19 cellular contexts compared by ENCODE assay signal in the genomic region with DNA sequence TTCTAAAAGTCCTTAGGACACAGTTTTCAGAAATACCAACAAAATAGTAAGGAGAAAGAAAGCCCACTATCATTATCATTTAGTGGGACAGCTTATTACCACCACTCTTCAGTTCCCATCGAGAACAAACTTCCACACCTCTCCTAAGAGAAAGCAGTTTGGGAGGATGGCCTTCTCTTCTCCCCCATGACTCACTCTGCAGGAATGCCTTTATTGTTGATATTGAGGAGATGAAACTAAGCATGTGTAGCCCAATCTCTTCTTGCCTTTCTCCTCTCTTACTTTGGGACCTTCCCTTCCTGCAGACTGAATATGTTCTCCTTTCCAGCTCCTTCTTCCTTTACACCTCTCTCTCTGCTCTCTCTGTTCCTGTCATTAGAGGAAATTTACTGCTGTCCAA. TPM values are rescaled to one million over a fixed set of nuclear protein-coding genes. Genes with fewer than 3 reads are reported as not detected.
DNase-seq lines count a peak whose midpoint lies in the region; ATAC-seq and TF ChIP-seq lines count a peak whose summit lies in the region.
"Had no signal": no experiment of that assay in that cellular context is flagged by ENCODE, and none has a peak within 500 bp of the region (broad histone marks: within the 10 kb centered on the region; RNA-seq: fewer than 3 reads in every experiment).

No MANE protein-coding gene starts in this region.

- intact Hi-C loops in MCF 10A (cut with micrococcal nuclease) (no loop called here), breast epithelium (cut with DNase I; ENCODE audit: low total_unique reads) (no loop called here)

- H3K27ac Mint-ChIP-seq in MCF 10A (ENCODE audit: low read depth, unreplicated experiment), result peak overlapping the region; percentile 0
- peak overlapping the region; percentile 27 for H3K27ac Mint-ChIP-seq in stimulated activated memory B cell treated with anti-CD40 and anti-IgM and Interleukin-4, amounts not matched to agents 10 μg/mL and 1 μg/mL and 100 μg/mL, for 72 hours
- H3K27ac Mint-ChIP-seq: CD8-positive, alpha-beta T cell had no signal

- no peaks in the 10 kb centered on the region for H3K27me3 Mint-ChIP-seq in MCF 10A (ENCODE audit: insufficient read depth, unreplicated experiment)
- no peaks in the 10 kb centered on the region for H3K27me3 Mint-ChIP-seq in stimulated activated memory B cell treated with anti-CD40 and anti-IgM and Interleukin-4, amounts not matched to agents 10 μg/mL and 1 μg/mL and 100 μg/mL, for 72 hours
- H3K27me3 Mint-ChIP-seq: stimulated activated naive CD8-positive, alpha-beta T cell treated with anti-CD3 and anti-CD28 coated beads, Interleukin-15, amount 100 ng/mL, for 72 hours had no signal

- no peak overlapping the region for H3K4me3 Mint-ChIP-seq in MCF 10A (ENCODE audit: unreplicated experiment)
- no peak overlapping the region for H3K4me3 Mint-ChIP-seq in stimulated activated memory B cell treated with anti-CD40 and anti-IgM and Interleukin-4, amounts not matched to agents 10 μg/mL and 1 μg/mL and 100 μg/mL, for 72 hours
- H3K4me3 Mint-ChIP-seq: CD8-positive, alpha-beta T cell; stimulated activated naive CD8-positive, alpha-beta T cell treated with anti-CD3 and anti-CD28 coated beads, Interleukin-15, amount 100 ng/mL, for 72 hours had no signal

- ATAC-seq in stimulated activated memory B cell treated with anti-CD40 and anti-IgM and Interleukin-4, amounts not matched to agents 10 μg/mL and 1 μg/mL and 100 μg/mL, for 72 hours, result no peak
- no peak for ATAC-seq in GM18858 (IDR thresholded peaks at IDR 0.05; ENCODE audit: unreplicated experiment)
- ATAC-seq: CD8-positive, alpha-beta T cell; gastroesophageal sphincter; lower lobe of right lung; SK-N-SH treated with all-trans-retinoic acid at 6 μM for 48 hours; stimulated activated naive CD8-positive, alpha-beta T cell treated with anti-CD3 and anti-CD28 coated beads, Interleukin-15, amount 100 ng/mL, for 72 hours had no signal

- no peaks in the 10 kb centered on the region for H3K4me1 ChIP-seq in breast epithelium
- H3K4me1 ChIP-seq: gastroesophageal sphincter, lower lobe of right lung, right atrium auricular region, uterus had no signal

- TF ChIP-seq POLR2A in breast epithelium (IDR thresholded peaks at IDR 0.05), result no peak

- H3K4me3 ChIP-seq in breast epithelium (no peak overlapping the region), fibroblast of villous mesenchyme (ENCODE audit: low read depth, low read length) (no peak overlapping the region)
- H3K4me3 ChIP-seq: gastroesophageal sphincter, lower lobe of right lung, right atrium auricular region, uterus had no signal

- DNase-seq in MCF 10A (ENCODE audit: unreplicated experiment), result peak; percentile 48
- DNase-seq in breast epithelium (ENCODE audit: low spot score in 2 of 2), result no peak
- DNase-seq in SW480 (ENCODE audit: low spot score), result peak; percentile 36
- DNase-seq in fibroblast of villous mesenchyme (ENCODE audit: low read depth), result peak; percentile 4
- no peak for DNase-seq in NCI-H748 (lab: John Stamatoyannopoulos, UW; ENCODE audit: unreplicated experiment)
- DNase-seq in NCI-H2227 treated with DMSO at 0.1 percent for 48 hours (lab: John Stamatoyannopoulos, UW), result no peak
- DNase-seq: activated CD8-positive, alpha-beta memory T cell treated with anti-CD3 and anti-CD28 coated beads for 24 hours; amygdala; CD8-positive, alpha-beta T cell; lower lobe of right lung; NCI-H187 treated with DMSO at 0.1 percent for 48 hours; NCI-H524 treated with DMSO at 0.1 percent for 48 hours; stimulated activated naive CD8-positive, alpha-beta T cell treated with anti-CD3 and anti-CD28 coated beads, Interleukin-15, amount 100 ng/mL, for 72 hours; uterus had no signal

- no peaks in the 10 kb centered on the region for H3K36me3 ChIP-seq in breast epithelium
- H3K36me3 ChIP-seq: gastroesophageal sphincter, lower lobe of right lung, right atrium auricular region, uterus had no signal

- no peaks in the 10 kb centered on the region for H3K9me3 Mint-ChIP-seq in MCF 10A (ENCODE audit: unreplicated experiment)
- H3K9me3 Mint-ChIP-seq in stimulated activated memory B cell treated with anti-CD40 and anti-IgM and Interleukin-4, amounts not matched to agents 10 μg/mL and 1 μg/mL and 100 μg/mL, for 72 hours, result peaks cover 2% of the 10 kb centered on the region
- H3K9me3 Mint-ChIP-seq: CD8-positive, alpha-beta T cell had no signal

- H3K27ac ChIP-seq in breast epithelium, result no peak overlapping the region
- H3K27ac ChIP-seq: gastroesophageal sphincter, lower lobe of right lung, right atrium auricular region, uterus had no signal

- TF ChIP-seq CTCF in MCF 10A (IDR thresholded peaks at IDR 0.05; ENCODE audit: unreplicated experiment), result no peak
- no peak for TF ChIP-seq CTCF in breast epithelium (IDR thresholded peaks at IDR 0.05)
- no peak for TF ChIP-seq CTCF in fibroblast of villous mesenchyme (IDR thresholded peaks at IDR 0.05; ENCODE audit: insufficient read depth, low read depth, low read length)

- no TSS peak for BruUV-seq in MCF 10A (replicated peaks; lab: Mats Ljungman, UMichigan)

- no peaks in the 10 kb centered on the region for H3K27me3 ChIP-seq in breast epithelium
- H3K27me3 ChIP-seq: gastroesophageal sphincter, right atrium auricular region, uterus had no signal

- no peaks in the 10 kb centered on the region for H3K9me3 ChIP-seq in breast epithelium
- H3K9me3 ChIP-seq: gastroesophageal sphincter, lower lobe of right lung, right atrium auricular region, uterus had no signal

- peaks cover 10% of the 10 kb centered on the region for H3K4me1 Mint-ChIP-seq in MCF 10A (ENCODE audit: insufficient read depth, unreplicated experiment)
- peaks cover 28% of the 10 kb centered on the region for H3K4me1 Mint-ChIP-seq in stimulated activated memory B cell treated with anti-CD40 and anti-IgM and Interleukin-4, amounts not matched to agents 10 μg/mL and 1 μg/mL and 100 μg/mL, for 72 hours

- POLR2A ChIA-PET in MCF 10A (lab: Yijun Ruan, JAX), result interaction anchor here (0.9 kb wide), 1 partner anchor 9 kb away, joined by 3 read pairs; no protein-coding TSS in a partner anchor

- CTCF ChIA-PET in MCF 10A (lab: Yijun Ruan, JAX), result interaction anchor here (0.6 to 1.6 kb wide), 3 partner anchors 19 to 53 kb away, joined by 3 to 7 read pairs (median 6); no protein-coding TSS in a partner anchor

- no peaks in the 10 kb centered on the region for H3K36me3 Mint-ChIP-seq in MCF 10A (ENCODE audit: insufficient read depth, unreplicated experiment)
- peaks cover 19% of the 10 kb centered on the region for H3K36me3 Mint-ChIP-seq in stimulated activated memory B cell treated with anti-CD40 and anti-IgM and Interleukin-4, amounts not matched to agents 10 μg/mL and 1 μg/mL and 100 μg/mL, for 72 hours

RNA-seq across cellular contexts. Expression of gene ERMN, which starts 30.0 kb away (rescaled TPM):
- total RNA-seq in MCF 10A (2022) (not detected in 2 replicates), breast epithelium (1 to 10 TPM; 1.4 to 2.2 (median 1.6) TPM), fibroblast of villous mesenchyme (not detected in 2 replicates)
- total RNA-seq: right atrium auricular region had no signal

Comparison
In these comparisons a context has a peak if more than half of its experiments do, and no peak if none do; other contexts are left out.
1. DNase-seq: peak in MCF 10A (single experiment), SW480 (single experiment) and fibroblast of villous mesenchyme (single experiment); none in breast epithelium (0 of 2), NCI-H748 (single experiment) and NCI-H2227 treated with DMSO at 0.1 percent for 48 hours (single experiment).